ENCODE assay signal across 1 cellular context in genomic region chr10:62082729-62083412, GRCh38.
TF ChIP-seq lines count a peak whose summit lies in the region.

No MANE protein-coding gene starts in this region.

TF ChIP-seq in GM12878, 131 proteins besides CTCF, POLR2A, EP300 and RAD21 (continued from another document and continues in another):
- TF ChIP-seq ZNF687 (IDR thresholded peaks at IDR 0.05) (0 out of 2 replicates have a peak, but pooled peaks have one; percentile 22), BMI1 (IDR thresholded peaks at IDR 0.05; ENCODE audit: borderline replicate concordance) (no peak), IKZF2 (IDR thresholded peaks at IDR 0.05) (peak; percentile 39 to 43; a peak in 3 of 4 replicates), ATF2 (IDR thresholded peaks at IDR 0.05; ENCODE audit: low read length) (peak; percentile 71), YBX1 (IDR thresholded peaks at IDR 0.05) (no peak), CHD1 (IDR thresholded peaks at IDR 0.05; ENCODE audit: low read depth, low read length) (no peak), FOXM1 (IDR thresholded peaks at IDR 0.05; ENCODE audit: low read depth, low read length) (peak; percentile 29; the same call in 1 of the 2 replicates), ZBED1 (IDR thresholded peaks at IDR 0.05; ENCODE audit: borderline replicate concordance) (no peak), YY1 (IDR thresholded peaks at IDR 0.05; ENCODE audit: low read depth, low read length) (no peak), BACH1 (IDR thresholded peaks at IDR 0.05; ENCODE audit: borderline replicate concordance) (no peak), RCOR1 (conservative IDR thresholded peaks at IDR 0.05; ENCODE audit: low read depth, low read length) (no peak), SIN3A (IDR thresholded peaks at IDR 0.05; ENCODE audit: low read depth, low read length) (no peak), RB1 (IDR thresholded peaks at IDR 0.05; ENCODE audit: borderline replicate concordance) (no peak), ELK1 (IDR thresholded peaks at IDR 0.05; ENCODE audit: low read depth, low read length) (no peak), ATF7 (IDR thresholded peaks at IDR 0.05; ENCODE audit: low read depth) (0 out of 2 replicates have a peak, but pooled peaks have one; percentile 20), JUNB (IDR thresholded peaks at IDR 0.05) (no peak), ZNF384 (IDR thresholded peaks at IDR 0.05; ENCODE audit: borderline replicate concordance, low read depth, low read length) (peak; percentile 94), HSF1 (IDR thresholded peaks at IDR 0.05; ENCODE audit: low read depth, low read length) (no peak), NR2F1 (conservative IDR thresholded peaks at IDR 0.05) (peak; percentile 30; the same call in 1 of the 2 replicates), CREB1 (IDR thresholded peaks at IDR 0.05; ENCODE audit: low read depth) (no peak), MYC (IDR thresholded peaks at IDR 0.05; ENCODE audit: insufficient read depth, insufficient read length, insufficient replicate concordance, low read length, severe bottlenecking) (no peak), IRF3 (IDR thresholded peaks at IDR 0.05) (no peak), WRNIP1 (IDR thresholded peaks at IDR 0.05; ENCODE audit: borderline replicate concordance, low read depth, low read length) (no peak), E2F8 (IDR thresholded peaks at IDR 0.05; ENCODE audit: low read depth, partially characterized antibody) (no peak), CHD4 (IDR thresholded peaks at IDR 0.05) (no peak), SPI1 (IDR thresholded peaks at IDR 0.05; ENCODE audit: borderline replicate concordance, insufficient read depth, low read depth, low read length) (peak; percentile 44; the same call in 1 of the 2 replicates), MXI1 (IDR thresholded peaks at IDR 0.05; ENCODE audit: low read depth, low read length) (no peak), TCF7 (IDR thresholded peaks at IDR 0.05; ENCODE audit: borderline replicate concordance) (no peak), SUZ12 (IDR thresholded peaks at IDR 0.05; ENCODE audit: unreplicated experiment) (no peak), CREM (IDR thresholded peaks at IDR 0.05; ENCODE audit: low read depth) (peak; percentile 52), EED (IDR thresholded peaks at IDR 0.05; ENCODE audit: low read depth) (no peak), SRF (IDR thresholded peaks at IDR 0.05; ENCODE audit: low read depth in 2 of 2, low read length in 2 of 2) (no peak), MLLT1 (IDR thresholded peaks at IDR 0.05) (no peak), GABPA (IDR thresholded peaks at IDR 0.05; ENCODE audit: low read depth) (0 out of 2 replicates have a peak, but pooled peaks have one; percentile 8), PKNOX1 (IDR thresholded peaks at IDR 0.05) (peak; percentile 80), KDM1A (IDR thresholded peaks at IDR 0.05; ENCODE audit: borderline replicate concordance) (no peak), NFYA (IDR thresholded peaks at IDR 0.05; ENCODE audit: borderline replicate concordance, low read depth, low read length) (no peak), NFIC (IDR thresholded peaks at IDR 0.05; ENCODE audit: low read depth, low read length) (peak; percentile 74), SUPT20H (IDR thresholded peaks at IDR 0.05; ENCODE audit: borderline replicate concordance, control insufficient read depth, low read depth, low read length) (no peak), IRF4 (IDR thresholded peaks at IDR 0.05; ENCODE audit: low read depth, low read length) (no peak), JUND (IDR thresholded peaks at IDR 0.05; ENCODE audit: low read depth, low read length) (no peak), ZZZ3 (IDR thresholded peaks at IDR 0.05; ENCODE audit: control insufficient read depth, insufficient read length, low read depth) (no peak), POLR2AphosphoS5 (IDR thresholded peaks at IDR 0.05; ENCODE audit: low read length) (no peak), ATF3 (IDR thresholded peaks at IDR 0.05; ENCODE audit: borderline replicate concordance, extremely low read depth, low read depth, low read length) (no peak), RUNX3 (IDR thresholded peaks at IDR 0.05; ENCODE audit: low read length) (0 out of 2 replicates have a peak, but pooled peaks have one; percentile 13), SMAD1 (IDR thresholded peaks at IDR 0.05; ENCODE audit: low read depth, partially characterized antibody) (no peak), ASH2L (IDR thresholded peaks at IDR 0.05; ENCODE audit: borderline replicate concordance, low read depth) (no peak), USF1 (IDR thresholded peaks at IDR 0.05; ENCODE audit: borderline replicate concordance, extremely low read length, insufficient read depth, low read depth, low read length) (no peak)
